Comparison of ENCODE assay signal across 1 cellular context in the genomic region with DNA sequence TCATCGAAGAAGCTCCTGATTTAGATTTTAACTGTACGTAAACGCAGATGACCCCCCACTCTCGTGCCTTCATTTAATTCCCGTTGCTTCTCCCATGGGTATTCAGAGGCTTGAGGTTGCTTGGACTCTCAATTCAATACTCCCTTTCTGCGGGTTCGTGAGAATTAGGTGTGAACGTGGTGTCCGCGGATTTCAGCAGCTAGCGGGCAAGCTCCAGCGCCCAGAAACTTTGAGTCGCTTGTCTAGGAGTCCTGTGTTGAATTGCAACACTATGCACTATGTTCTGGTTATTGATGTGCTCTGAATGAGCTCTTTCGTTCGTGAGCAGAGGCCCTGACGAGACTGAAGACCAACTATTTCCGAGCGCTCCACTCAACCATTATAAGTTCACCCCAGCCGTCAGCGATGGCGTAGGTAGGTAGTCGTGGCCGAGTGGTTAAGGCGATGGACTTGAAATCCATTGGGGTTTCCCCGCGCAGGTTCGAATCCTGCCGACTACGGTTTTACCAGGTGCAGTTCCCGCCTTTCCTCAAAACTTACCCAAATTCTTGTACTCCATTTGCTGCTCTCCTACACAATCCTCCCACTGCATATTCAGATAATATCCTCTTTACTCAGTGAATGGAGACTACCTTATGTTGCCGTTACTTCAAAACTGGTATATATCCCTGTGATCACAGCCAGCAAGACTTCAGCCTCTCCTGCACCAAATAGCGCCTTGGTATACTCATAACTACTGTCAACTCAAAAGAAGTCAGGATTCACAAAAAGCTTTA.
TF ChIP-seq lines count a peak whose summit lies in the region.

No MANE protein-coding gene starts in this region.

TF ChIP-seq in SK-N-SH, 30 proteins besides CTCF, POLR2A, EP300 and RAD21 (continued from another document):
- TF ChIP-seq, protein P1, sequence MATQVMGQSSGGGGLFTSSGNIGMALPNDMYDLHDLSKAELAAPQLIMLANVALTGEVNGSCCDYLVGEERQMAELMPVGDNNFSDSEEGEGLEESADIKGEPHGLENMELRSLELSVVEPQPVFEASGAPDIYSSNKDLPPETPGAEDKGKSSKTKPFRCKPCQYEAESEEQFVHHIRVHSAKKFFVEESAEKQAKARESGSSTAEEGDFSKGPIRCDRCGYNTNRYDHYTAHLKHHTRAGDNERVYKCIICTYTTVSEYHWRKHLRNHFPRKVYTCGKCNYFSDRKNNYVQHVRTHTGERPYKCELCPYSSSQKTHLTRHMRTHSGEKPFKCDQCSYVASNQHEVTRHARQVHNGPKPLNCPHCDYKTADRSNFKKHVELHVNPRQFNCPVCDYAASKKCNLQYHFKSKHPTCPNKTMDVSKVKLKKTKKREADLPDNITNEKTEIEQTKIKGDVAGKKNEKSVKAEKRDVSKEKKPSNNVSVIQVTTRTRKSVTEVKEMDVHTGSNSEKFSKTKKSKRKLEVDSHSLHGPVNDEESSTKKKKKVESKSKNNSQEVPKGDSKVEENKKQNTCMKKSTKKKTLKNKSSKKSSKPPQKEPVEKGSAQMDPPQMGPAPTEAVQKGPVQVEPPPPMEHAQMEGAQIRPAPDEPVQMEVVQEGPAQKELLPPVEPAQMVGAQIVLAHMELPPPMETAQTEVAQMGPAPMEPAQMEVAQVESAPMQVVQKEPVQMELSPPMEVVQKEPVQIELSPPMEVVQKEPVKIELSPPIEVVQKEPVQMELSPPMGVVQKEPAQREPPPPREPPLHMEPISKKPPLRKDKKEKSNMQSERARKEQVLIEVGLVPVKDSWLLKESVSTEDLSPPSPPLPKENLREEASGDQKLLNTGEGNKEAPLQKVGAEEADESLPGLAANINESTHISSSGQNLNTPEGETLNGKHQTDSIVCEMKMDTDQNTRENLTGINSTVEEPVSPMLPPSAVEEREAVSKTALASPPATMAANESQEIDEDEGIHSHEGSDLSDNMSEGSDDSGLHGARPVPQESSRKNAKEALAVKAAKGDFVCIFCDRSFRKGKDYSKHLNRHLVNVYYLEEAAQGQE (IDR thresholded peaks at IDR 0.05; ENCODE audit: low read depth, low read length) = no peak
- TF ChIP-seq FOSL2 (IDR thresholded peaks at IDR 0.05; ENCODE audit: borderline replicate concordance, low read depth) = peak; percentile 53; the same call in 1 of the 2 replicates
